30 cellular contexts compared by ENCODE assay signal in the genomic region with DNA sequence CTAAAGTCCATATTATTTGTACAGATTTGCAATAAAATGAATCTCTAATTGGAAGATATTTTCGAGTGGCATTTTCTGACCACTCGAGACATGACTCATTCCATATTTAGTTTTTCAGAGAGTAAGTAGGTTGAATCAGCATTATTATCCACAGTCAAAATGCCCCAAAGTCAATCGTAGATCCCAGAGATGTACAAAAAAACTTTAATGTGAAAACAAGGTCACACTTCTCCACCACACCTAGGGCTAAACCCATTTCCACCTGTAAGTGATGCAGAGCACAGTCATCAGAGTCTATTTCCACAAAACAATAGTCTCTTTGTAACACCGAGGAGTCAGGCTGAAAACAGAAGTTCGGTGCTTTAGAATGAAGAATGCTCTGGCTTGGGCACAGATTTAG.
DNase-seq lines count a peak whose midpoint lies in the region; ATAC-seq and TF ChIP-seq lines count a peak whose summit lies in the region.
"Had no signal": no experiment of that assay in that cellular context is flagged by ENCODE, and none has a peak within 500 bp of the region (broad histone marks: within the 10 kb centered on the region; RNA-seq: fewer than 3 reads in every experiment).

No MANE protein-coding gene starts in this region.

- RAD21 ChIA-PET in HCT116 (lab: Charles Lee; ENCODE audit: low non-redundant PET in 1 of 2, low total read pairs in 2 of 2, uncharacterized antibody in 2 of 2, unreplicated experiment in 2 of 2): no interaction called here

- H3K14ac ChIP-seq in neuronal stem cell (ENCODE audit: low read length): no peak overlapping the region

- H3K79me2 ChIP-seq in HCT116 (ENCODE audit: insufficient read depth, low read length) (no peaks in the 10 kb centered on the region), osteoblast (ENCODE audit: insufficient read depth, low read length) (no peaks in the 10 kb centered on the region)
- H3K79me2 ChIP-seq: hepatocyte had no signal

- no peaks in the 10 kb centered on the region for H3K4me1 ChIP-seq in HCT116 (ENCODE audit: control insufficient read depth in 1 of 2, insufficient read depth in 2 of 2, low read length in 2 of 2)
- peaks cover 12% of the 10 kb centered on the region for H3K4me1 ChIP-seq in osteoblast (ENCODE audit: insufficient read depth, low read length)
- H3K4me1 ChIP-seq in neuronal stem cell (ENCODE audit: control insufficient read depth in 2 of 2, insufficient read depth in 1 of 2, low read depth in 1 of 2, low read length in 2 of 2): peaks cover 0 to 3% of the 10 kb centered on the region in 2 donors
- H3K4me1 ChIP-seq: prostate gland, suprapubic skin, vagina had no signal

- no peak overlapping the region for H3K4me3 Mint-ChIP-seq in nephron progenitor cell
- H3K4me3 Mint-ChIP-seq: activated CD4-positive, alpha-beta T cell treated with anti-CD3 and anti-CD28 coated beads for 36 hours; activated naive CD8-positive, alpha-beta T cell treated with anti-CD3 and anti-CD28 coated beads for 36 hours; memory B cell; stimulated activated naive B cell treated with anti-CD40 and anti-IgM and Interleukin-4, amounts not matched to agents 10 μg/mL and 1 μg/mL and 100 μg/mL, for 72 hours; T-helper 17 cell had no signal

- no peak overlapping the region for H3K18ac ChIP-seq in neuronal stem cell (ENCODE audit: low read length)

- 0 out of 4 replicates have a peak, but pooled peaks cover 0 to 4% of the 10 kb centered on the region in 2 experiments for H3K9me3 ChIP-seq in HCT116 (ENCODE audit: control insufficient read depth in 1 of 2, insufficient read depth in 1 of 2, low read depth in 1 of 2, low read length in 2 of 2)
- peaks cover 5% of the 10 kb centered on the region for H3K9me3 ChIP-seq in osteoblast (ENCODE audit: low read depth, low read length)
- peaks cover 3 to 23% of the 10 kb centered on the region in 2 donors for H3K9me3 ChIP-seq in neuronal stem cell (replicated peaks in 1 of 2; ENCODE audit: control insufficient read depth in 2 of 2, insufficient read depth in 1 of 2, low read depth in 1 of 2, low read length in 2 of 2)
- H3K9me3 ChIP-seq: prostate gland, vagina had no signal

- CTCF ChIA-PET in HCT116 (lab: Charles Lee) (no interaction called here), RWPE1 (lab: Yijun Ruan, JAX) (no interaction called here)

- intact Hi-C loops in HCT116 (cut with micrococcal nuclease): no loop called here

- TF ChIP-seq CTCF in HCT116 (IDR thresholded peaks at IDR 0.05 in 2 of 3, conservative IDR thresholded peaks at IDR 0.05 in 1 of 3; ENCODE audit: borderline replicate concordance in 1 of 3, insufficient read depth in 1 of 3, low read depth in 2 of 3, low read length in 2 of 3) (no peak), RWPE1 (conservative IDR thresholded peaks at IDR 0.05; ENCODE audit: low read depth) (no peak), epithelial cell of esophagus (IDR thresholded peaks at IDR 0.05; ENCODE audit: insufficient read depth, low read depth, low read length, missing control alignments) (no peak), osteoblast (IDR thresholded peaks at IDR 0.05; ENCODE audit: extremely low read depth, low read depth, low read length) (no peak), nephron progenitor cell (IDR thresholded peaks at IDR 0.05) (no peak)

- peaks cover 28% of the 10 kb centered on the region for H3K36me3 Mint-ChIP-seq in nephron progenitor cell (ENCODE audit: low read depth)
- H3K36me3 Mint-ChIP-seq: activated naive CD8-positive, alpha-beta T cell treated with anti-CD3 and anti-CD28 coated beads for 36 hours; memory B cell; stimulated activated naive B cell treated with anti-CD40 and anti-IgM and Interleukin-4, amounts not matched to agents 10 μg/mL and 1 μg/mL and 100 μg/mL, for 72 hours had no signal

- H4K91ac ChIP-seq in neuronal stem cell (ENCODE audit: low read depth, low read length, poor library complexity): no peak overlapping the region

- no TSS peak for BruUV-seq in HCT116 (replicated peaks; lab: Mats Ljungman, UMichigan)

- TF ChIP-seq POLR2A in HCT116 (IDR thresholded peaks at IDR 0.05; ENCODE audit: borderline replicate concordance, extremely low read depth, insufficient read depth, insufficient read length): no peak

- H3K27me3 ChIP-seq in HCT116 (ENCODE audit: insufficient read depth, low read length) (no peaks in the 10 kb centered on the region), osteoblast (ENCODE audit: insufficient read depth, low read length) (no peaks in the 10 kb centered on the region), neuronal stem cell (ENCODE audit: control insufficient read depth in 3 of 3, insufficient read depth in 3 of 3, low read depth in 1 of 3, low read length in 3 of 3) (no peaks in the 10 kb centered on the region)
- H3K27me3 ChIP-seq: hepatocyte, SJSA1, suprapubic skin, vagina had no signal

- H2AK5ac ChIP-seq in neuronal stem cell (ENCODE audit: low read depth, low read length): no peak overlapping the region

- H4K20me1 ChIP-seq in HCT116 (ENCODE audit: insufficient read depth): no peaks in the 10 kb centered on the region
- H4K20me1 ChIP-seq in osteoblast (ENCODE audit: insufficient read depth, low read length): no peaks in the 10 kb centered on the region

- no peak overlapping the region for H2BK12ac ChIP-seq in neuronal stem cell (ENCODE audit: low read length)

- no peak for ATAC-seq in HCT116
- no peak for ATAC-seq in activated CD4-positive, CD25-positive, alpha-beta regulatory T cell treated with anti-CD3 and anti-CD28 coated beads, Interleukin-2, amount 50 U/mL, for 24 hours
- ATAC-seq: activated CD4-positive, alpha-beta T cell treated with anti-CD3 and anti-CD28 coated beads for 36 hours; sciatic nerve; stimulated activated naive B cell treated with anti-CD40 and anti-IgM and Interleukin-4, amounts not matched to agents 10 μg/mL and 1 μg/mL and 100 μg/mL, for 72 hours; T-helper 17 cell had no signal

- no peak overlapping the region for H3K4ac ChIP-seq in neuronal stem cell (ENCODE audit: low read length)

- POLR2A ChIA-PET in HCT116 (lab: Charles Lee) (no interaction called here), RWPE1 (lab: Yijun Ruan, JAX; ENCODE audit: low non-redundant PET) (no interaction called here)

- H3K4me2 ChIP-seq in HCT116 (ENCODE audit: low read length) (no peak overlapping the region), osteoblast (ENCODE audit: insufficient read depth, low read length) (peak overlapping the region; percentile 75), neuronal stem cell (ENCODE audit: insufficient read depth, low read length, poor library complexity, severe bottlenecking) (no peak overlapping the region)
- H3K4me2 ChIP-seq: hepatocyte had no signal

- H3K9ac ChIP-seq in HCT116 (ENCODE audit: low read length): no peak overlapping the region
- H3K9ac ChIP-seq in neuronal stem cell (ENCODE audit: low read depth, low read length, poor library complexity): no peak overlapping the region

- H3K36me3 ChIP-seq in HCT116 (ENCODE audit: control insufficient read depth in 1 of 2, insufficient read depth in 2 of 2, low read length in 2 of 2): no peaks in the 10 kb centered on the region
- no peaks in the 10 kb centered on the region for H3K36me3 ChIP-seq in osteoblast (ENCODE audit: insufficient read depth, low read length)
- H3K36me3 ChIP-seq in neuronal stem cell (replicated peaks in 1 of 2; ENCODE audit: control insufficient read depth in 2 of 2, insufficient read depth in 2 of 2, low read length in 2 of 2): no peaks in the 10 kb centered on the region
- H3K36me3 ChIP-seq: prostate gland, SJSA1, suprapubic skin, vagina had no signal

- no peaks in the 10 kb centered on the region for H3K4me1 Mint-ChIP-seq in nephron progenitor cell
- H3K4me1 Mint-ChIP-seq: activated CD4-positive, alpha-beta T cell treated with anti-CD3 and anti-CD28 coated beads for 36 hours; activated naive CD8-positive, alpha-beta T cell treated with anti-CD3 and anti-CD28 coated beads for 36 hours; memory B cell; stimulated activated naive B cell treated with anti-CD40 and anti-IgM and Interleukin-4, amounts not matched to agents 10 μg/mL and 1 μg/mL and 100 μg/mL, for 72 hours; T-helper 17 cell had no signal

- TF ChIP-seq RAD21 in HCT116 (IDR thresholded peaks at IDR 0.05; ENCODE audit: low read depth): no peak

- H2BK120ac ChIP-seq in neuronal stem cell (ENCODE audit: low read depth, low read length): no peak overlapping the region

- H3K9me3 Mint-ChIP-seq in nephron progenitor cell: peaks cover 37% of the 10 kb centered on the region

- H3K9me2 ChIP-seq in HCT116 (ENCODE audit: insufficient read depth): no peaks in the 10 kb centered on the region

- H3K4me3 ChIP-seq in HCT116 (replicated peaks in 1 of 2; ENCODE audit: low read depth in 1 of 2, low read length in 2 of 2) (no peak overlapping the region), epithelial cell of esophagus (ENCODE audit: low read length) (no peak overlapping the region), osteoblast (ENCODE audit: insufficient read depth, low read length) (peak overlapping the region; percentile 50), neuronal stem cell (ENCODE audit: low read length in 2 of 2) (no peak overlapping the region)
- H3K4me3 ChIP-seq: hepatocyte, prostate gland, SJSA1, suprapubic skin, vagina had no signal

- DNase-seq in HCT116 (ENCODE audit: low read depth, low spot score): peak; percentile 2
- DNase-seq in RWPE1 (ENCODE audit: low spot score): peak; percentile 52
- DNase-seq in epithelial cell of esophagus (ENCODE audit: low read depth): peak; percentile 54
- peak; percentile 66 for DNase-seq in osteoblast (ENCODE audit: insufficient read length, low spot score, missing footprints)
- no peak for DNase-seq in nephron progenitor cell
- no peak for DNase-seq in neuronal stem cell (ENCODE audit: low spot score)
- DNase-seq in GOT3 (lab: John Stamatoyannopoulos, UW): no peak
- DNase-seq: activated CD4-positive, alpha-beta T cell treated with anti-CD3 and anti-CD28 coated beads for 36 hours; activated CD8-positive, alpha-beta memory T cell treated with anti-CD3 and anti-CD28 coated beads for 24 hours; activated effector memory CD4-positive, alpha-beta T cell treated with Interleukin-2 at 50 U/mL for 16 hours; activated naive CD8-positive, alpha-beta T cell treated with anti-CD3 and anti-CD28 coated beads for 36 hours; foreskin fibroblast; H7; KBM-7; MM.1S; NCI-H1417 treated with DMSO at 0.1 percent for 48 hours; NCI-H2081 treated with DMSO at 0.1 percent for 48 hours; NCI-H345; NCI-H748 treated with DMSO at 0.1 percent for 48 hours; stimulated activated CD4-positive, alpha-beta T cell treated with anti-CD3 and anti-CD28 coated beads, Interleukin-15, amount 100 ng/mL, for 24 hours; stimulated activated naive B cell treated with anti-CD40 and anti-IgM and Interleukin-4, amounts not matched to agents 10 μg/mL and 1 μg/mL and 100 μg/mL, for 72 hours; T-helper 17 cell had no signal

- no CpG with 5 or more reads among the region's 5 CpGs for WGBS in neuronal stem cell (ENCODE audit: extremely low coverage in 2 of 2, insufficient read length in 2 of 2, insufficient replicate concordance in 1 of 2), 2 donors

- no peak overlapping the region for H3K27ac ChIP-seq in HCT116 (ENCODE audit: low read depth, low read length)
- H3K27ac ChIP-seq in RWPE1: no peak overlapping the region
- H3K27ac ChIP-seq in osteoblast (ENCODE audit: low read depth, low read length): peak overlapping the region; percentile 13
- no peak overlapping the region for H3K27ac ChIP-seq in neuronal stem cell (replicated peaks; ENCODE audit: low read length)
- H3K27ac ChIP-seq: hepatocyte, prostate gland, SJSA1, suprapubic skin, vagina had no signal

- H3K79me1 ChIP-seq in neuronal stem cell (ENCODE audit: low read depth, low read length): no peaks in the 10 kb centered on the region

- H3K23ac ChIP-seq in neuronal stem cell (ENCODE audit: low read depth, low read length, poor library complexity): no peak overlapping the region

- H2BK15ac ChIP-seq in neuronal stem cell (ENCODE audit: low read length): no peak overlapping the region

- H2AFZ ChIP-seq in HCT116 (ENCODE audit: low read depth, low read length, poor library complexity, severe bottlenecking): no peak overlapping the region
- H2AFZ ChIP-seq in osteoblast (ENCODE audit: low read length): peak overlapping the region; percentile 83
- no peak overlapping the region for H2AFZ ChIP-seq in neuronal stem cell (ENCODE audit: low read length)
- H2AFZ ChIP-seq: hepatocyte had no signal

- peaks cover 3% of the 10 kb centered on the region for H3K27me3 Mint-ChIP-seq in nephron progenitor cell (ENCODE audit: low read depth, poor library complexity)
- H3K27me3 Mint-ChIP-seq: activated CD4-positive, alpha-beta T cell treated with anti-CD3 and anti-CD28 coated beads for 36 hours; activated naive CD8-positive, alpha-beta T cell treated with anti-CD3 and anti-CD28 coated beads for 36 hours; memory B cell; stimulated activated naive B cell treated with anti-CD40 and anti-IgM and Interleukin-4, amounts not matched to agents 10 μg/mL and 1 μg/mL and 100 μg/mL, for 72 hours; T-helper 17 cell had no signal

- H3K27ac Mint-ChIP-seq in nephron progenitor cell: no peak overlapping the region
- H3K27ac Mint-ChIP-seq: activated CD4-positive, alpha-beta T cell treated with anti-CD3 and anti-CD28 coated beads for 36 hours; activated naive CD8-positive, alpha-beta T cell treated with anti-CD3 and anti-CD28 coated beads for 36 hours; memory B cell; stimulated activated naive B cell treated with anti-CD40 and anti-IgM and Interleukin-4, amounts not matched to agents 10 μg/mL and 1 μg/mL and 100 μg/mL, for 72 hours; T-helper 17 cell had no signal

- H4K8ac ChIP-seq in neuronal stem cell (ENCODE audit: low read depth, low read length): no peak overlapping the region

- no peak overlapping the region for H2BK5ac ChIP-seq in neuronal stem cell (ENCODE audit: low read length)

Comparison
In these comparisons a context has a peak if more than half of its experiments do, and no peak if none do; other contexts are left out.
1. DNase-seq: peak in HCT116 (single experiment), RWPE1 (single experiment), epithelial cell of esophagus (single experiment) and osteoblast (single experiment); none in nephron progenitor cell (single experiment), neuronal stem cell (single experiment) and GOT3 (single experiment).